In the genomic region with DNA sequence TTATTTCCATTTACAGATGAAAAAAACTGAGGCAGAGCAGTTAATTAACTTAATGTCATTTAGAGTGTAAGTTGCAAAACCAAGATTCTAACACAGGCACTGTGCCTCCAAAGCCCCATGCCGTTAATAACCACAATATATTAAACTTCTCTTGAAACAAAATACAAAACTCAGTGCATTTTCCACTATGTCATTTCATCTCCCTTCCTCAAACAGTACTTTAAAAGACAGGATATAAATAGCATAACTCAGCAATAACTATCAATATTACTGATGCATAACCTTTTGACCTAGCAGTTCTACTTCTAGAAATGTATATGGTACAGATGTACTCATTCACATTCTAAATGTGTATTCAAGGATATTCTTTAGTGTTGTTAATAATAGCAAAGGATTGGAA, we compare ENCODE assay signal across 17 cellular contexts. TPM values are rescaled to one million over a fixed set of nuclear protein-coding genes. Genes with fewer than 3 reads are reported as not detected.
DNase-seq lines count a peak whose midpoint lies in the region; ATAC-seq, FAIRE-seq and TF ChIP-seq lines count a peak whose summit lies in the region.
"Had no signal": no experiment of that assay in that cellular context is flagged by ENCODE, and none has a peak within 500 bp of the region (broad histone marks: within the 10 kb centered on the region; RNA-seq: fewer than 3 reads in every experiment).

No MANE protein-coding gene starts in this region.

- H3K27ac ChIP-seq in GM12878 (ENCODE audit: control insufficient read depth, insufficient read depth), result no peak overlapping the region
- H3K27ac ChIP-seq: breast epithelium had no signal

- in situ Hi-C loops in GM12878 (cut with MboI), result no loop called here

- BruUV-seq in GM12878 (replicated peaks; lab: Mats Ljungman, UMichigan), result no TSS peak

- H3K4me1 ChIP-seq in GM12878 (ENCODE audit: control insufficient read depth, insufficient read depth, low read length), result peaks cover 14% of the 10 kb centered on the region
- H3K4me1 ChIP-seq: breast epithelium had no signal

- POLR2A ChIA-PET in GM12878 (lab: Charles Lee), result interaction anchor here (0.6 to 1.0 kb wide), 3 partner anchors 88 to 1008 kb away, joined by 3 to 7 read pairs (median 3); no protein-coding TSS in a partner anchor

- no peak overlapping the region for H3K4me3 ChIP-seq in GM12878
- H3K4me3 ChIP-seq: breast epithelium had no signal

- no peak for FAIRE-seq in GM12878 (lab: Jason Lieb, UNC)
- FAIRE-seq: D721Med had no signal

- peak overlapping the region; percentile 20; the same call in 1 of the 2 replicates for H3K4me2 ChIP-seq in GM12878 (ENCODE audit: control insufficient read depth, insufficient read depth)

- H3K9ac ChIP-seq in GM12878 (ENCODE audit: control insufficient read depth, insufficient read depth, low read length), result no peak overlapping the region

- H3K9me3 ChIP-seq in GM12878 (replicated peaks; ENCODE audit: control insufficient read depth, insufficient read depth, low read length), result peaks cover 2% of the 10 kb centered on the region; the same call in 1 of the 3 replicates
- H3K9me3 ChIP-seq: breast epithelium had no signal

- H2AFZ ChIP-seq in GM12878 (ENCODE audit: control insufficient read depth, low read depth, low read length), result no peak overlapping the region

- no peaks in the 10 kb centered on the region for H4K20me1 ChIP-seq in GM12878 (ENCODE audit: control insufficient read depth, insufficient read depth)

- DNase-seq in GM20000 (ENCODE audit: low spot score) (peak; percentile 66), GM12878 (ENCODE audit: low read depth, low spot score) (no peak)
- no peak for DNase-seq in activated CD4-positive, alpha-beta T cell treated with anti-CD3 and anti-CD28 coated beads, Interleukin-2, amount 50 U/mL, for 1 hour
- no peak for DNase-seq in stimulated activated CD4-positive, alpha-beta T cell treated with anti-CD3 and anti-CD28 coated beads, Interleukin-12 subunit alpha, Interleukin-12 subunit beta, amount 100 ng/mL, for 4 hours
- DNase-seq: activated CD4-positive, alpha-beta T cell treated with anti-CD3 and anti-CD28 coated beads, Interleukin-2, amount 50 U/mL, for 4 hours; activated naive CD8-positive, alpha-beta T cell treated with anti-CD3 and anti-CD28 coated beads for 36 hours; activated T-cell treated with anti-CD3 and anti-CD28 coated beads, Interleukin-2, amount 50 U/mL, for 24 hours; GDM1; Kasumi-1; NCI-H1694; NCI-H510A treated with DMSO at 0.1 percent for 48 hours had no signal

- no peaks in the 10 kb centered on the region for H3K27me3 ChIP-seq in GM12878 (replicated peaks in 1 of 2; ENCODE audit: control insufficient read depth in 2 of 2, insufficient read depth in 2 of 2, low read length in 1 of 2)
- H3K27me3 ChIP-seq: breast epithelium had no signal

- intact Hi-C loops in GM12878 (cut with micrococcal nuclease; ENCODE audit: unreplicated experiment), result no loop called here

- TF ChIP-seq CTCF in GM20000 (IDR thresholded peaks at IDR 0.05; ENCODE audit: extremely low read depth, missing control alignments) (no peak), GM12878 (IDR thresholded peaks at IDR 0.05 in 2 of 3, conservative IDR thresholded peaks at IDR 0.05 in 1 of 3; ENCODE audit: control insufficient read depth in 2 of 3, extremely low read depth in 1 of 3, insufficient read depth in 1 of 3, low read depth in 3 of 3, low read length in 3 of 3) (no peak)

- 0% methylated on average over 1 of the region's 1 CpG for WGBS in GM12878 (ENCODE audit: insufficient coverage, insufficient replicate concordance, low lambda C conversion rate, missing lambda C conversion rate)

- SMC1A ChIA-PET in GM12878 (lab: Charles Lee; ENCODE audit: uncharacterized antibody, unreplicated experiment), result interaction anchor here (2.3 kb wide), 1 partner anchor 112 kb away, joined by 9 read pairs; no protein-coding TSS in a partner anchor

- TF ChIP-seq POLR2A in GM18505 (IDR thresholded peaks at IDR 0.05; ENCODE audit: borderline replicate concordance, extremely low read depth, insufficient read depth, insufficient read length) (no peak), GM12878 (IDR thresholded peaks at IDR 0.05; ENCODE audit: low read depth, low read length) (no peak)

- RAD21 ChIA-PET in GM12878 (lab: Charles Lee; ENCODE audit: unreplicated experiment), result interaction anchor here (0.7 to 1.0 kb wide), 3 partner anchors 110 to 1102 kb away, joined by 3 to 4 read pairs (median 4); no protein-coding TSS in a partner anchor

- peaks cover 0 to 3% of the 10 kb centered on the region in 2 experiments; a peak in 1 of 4 replicates for H3K36me3 ChIP-seq in GM12878 (ENCODE audit: control insufficient read depth in 2 of 2, insufficient read depth in 2 of 2, low read length in 1 of 2)
- H3K36me3 ChIP-seq: breast epithelium had no signal

- no peak for TF ChIP-seq RAD21 in GM12878 (IDR thresholded peaks at IDR 0.05; ENCODE audit: insufficient read depth, low read depth, low read length)

- ATAC-seq in GM18505 (IDR thresholded peaks at IDR 0.05; ENCODE audit: unreplicated experiment), result peak; percentile 66
- ATAC-seq in HG03103 (IDR thresholded peaks at IDR 0.05; ENCODE audit: low read depth, unreplicated experiment), result peak; percentile 78
- peak; percentile 71 for ATAC-seq in GM12878
- ATAC-seq in GM19324 (IDR thresholded peaks at IDR 0.05; ENCODE audit: low FRiP score, unreplicated experiment), result no peak
- ATAC-seq: esophagus mucosa had no signal

- CTCF ChIA-PET in GM12878 (lab: Yijun Ruan, JAX), result no interaction called here

- no peak for TF ChIP-seq EP300 in GM12878 (IDR thresholded peaks at IDR 0.05; ENCODE audit: borderline replicate concordance in 1 of 2, control insufficient read depth in 1 of 2, low read depth in 2 of 2, low read length in 2 of 2)

- no peaks in the 10 kb centered on the region for H3K79me2 ChIP-seq in GM12878 (ENCODE audit: control insufficient read depth, insufficient read depth, low read length)

TF ChIP-seq in GM12878, 131 proteins besides CTCF, POLR2A, EP300 and RAD21 (continues in another document):
- TF ChIP-seq, protein P1, sequence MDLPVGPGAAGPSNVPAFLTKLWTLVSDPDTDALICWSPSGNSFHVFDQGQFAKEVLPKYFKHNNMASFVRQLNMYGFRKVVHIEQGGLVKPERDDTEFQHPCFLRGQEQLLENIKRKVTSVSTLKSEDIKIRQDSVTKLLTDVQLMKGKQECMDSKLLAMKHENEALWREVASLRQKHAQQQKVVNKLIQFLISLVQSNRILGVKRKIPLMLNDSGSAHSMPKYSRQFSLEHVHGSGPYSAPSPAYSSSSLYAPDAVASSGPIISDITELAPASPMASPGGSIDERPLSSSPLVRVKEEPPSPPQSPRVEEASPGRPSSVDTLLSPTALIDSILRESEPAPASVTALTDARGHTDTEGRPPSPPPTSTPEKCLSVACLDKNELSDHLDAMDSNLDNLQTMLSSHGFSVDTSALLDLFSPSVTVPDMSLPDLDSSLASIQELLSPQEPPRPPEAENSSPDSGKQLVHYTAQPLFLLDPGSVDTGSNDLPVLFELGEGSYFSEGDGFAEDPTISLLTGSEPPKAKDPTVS (IDR thresholded peaks at IDR 0.05; ENCODE audit: low read depth, low read length), result no peak
- TF ChIP-seq, protein P2, sequence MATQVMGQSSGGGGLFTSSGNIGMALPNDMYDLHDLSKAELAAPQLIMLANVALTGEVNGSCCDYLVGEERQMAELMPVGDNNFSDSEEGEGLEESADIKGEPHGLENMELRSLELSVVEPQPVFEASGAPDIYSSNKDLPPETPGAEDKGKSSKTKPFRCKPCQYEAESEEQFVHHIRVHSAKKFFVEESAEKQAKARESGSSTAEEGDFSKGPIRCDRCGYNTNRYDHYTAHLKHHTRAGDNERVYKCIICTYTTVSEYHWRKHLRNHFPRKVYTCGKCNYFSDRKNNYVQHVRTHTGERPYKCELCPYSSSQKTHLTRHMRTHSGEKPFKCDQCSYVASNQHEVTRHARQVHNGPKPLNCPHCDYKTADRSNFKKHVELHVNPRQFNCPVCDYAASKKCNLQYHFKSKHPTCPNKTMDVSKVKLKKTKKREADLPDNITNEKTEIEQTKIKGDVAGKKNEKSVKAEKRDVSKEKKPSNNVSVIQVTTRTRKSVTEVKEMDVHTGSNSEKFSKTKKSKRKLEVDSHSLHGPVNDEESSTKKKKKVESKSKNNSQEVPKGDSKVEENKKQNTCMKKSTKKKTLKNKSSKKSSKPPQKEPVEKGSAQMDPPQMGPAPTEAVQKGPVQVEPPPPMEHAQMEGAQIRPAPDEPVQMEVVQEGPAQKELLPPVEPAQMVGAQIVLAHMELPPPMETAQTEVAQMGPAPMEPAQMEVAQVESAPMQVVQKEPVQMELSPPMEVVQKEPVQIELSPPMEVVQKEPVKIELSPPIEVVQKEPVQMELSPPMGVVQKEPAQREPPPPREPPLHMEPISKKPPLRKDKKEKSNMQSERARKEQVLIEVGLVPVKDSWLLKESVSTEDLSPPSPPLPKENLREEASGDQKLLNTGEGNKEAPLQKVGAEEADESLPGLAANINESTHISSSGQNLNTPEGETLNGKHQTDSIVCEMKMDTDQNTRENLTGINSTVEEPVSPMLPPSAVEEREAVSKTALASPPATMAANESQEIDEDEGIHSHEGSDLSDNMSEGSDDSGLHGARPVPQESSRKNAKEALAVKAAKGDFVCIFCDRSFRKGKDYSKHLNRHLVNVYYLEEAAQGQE (IDR thresholded peaks at IDR 0.05; ENCODE audit: low read depth, low read length), result no peak

RNA-seq across cellular contexts. Expression of a gene that starts 5.1 kb away (rescaled TPM):
- total RNA-seq in GM12878 (2013; cell fraction: nucleolus; rRNA removed), result 120 and 130 TPM in 2 replicates
- 59.2 and 66.6 TPM in 2 replicates for total RNA-seq in GM12878 (2014; rRNA removed)
- 95.1 and 106 TPM in 2 replicates for total RNA-seq in GM12878 (2014; rRNA removed; fragmentation: Illumina TruSeq; extraction: Trizol)
- total RNA-seq in GM12878 (2021), result 53.7 and 54.5 TPM in 2 replicates
- 38.7 TPM for polyA plus RNA-seq in GM12878 (2011; ENCODE audit: low read depth)
- 70.3 and 123 TPM in 2 replicates for polyA plus RNA-seq in GM12878 (2011; rRNA removed)
- polyA plus RNA-seq in GM12878 (2011; cell fraction: cytosol; rRNA removed), result 24.3 and 26.6 TPM in 2 replicates
- polyA plus RNA-seq in GM12878 (2011; cell fraction: nucleus; rRNA removed), result 37.5 and 38.6 TPM in 2 replicates
- 34.3 and 47.3 TPM in 2 replicates for polyA plus RNA-seq in GM12878 (2012)
- polyA plus RNA-seq in GM12878 (2014; fragmentation: Illumina TruSeq; extraction: Trizol), result 78.2 and 109 TPM in 2 replicates
- 10 to 100 TPM; 29.6 to 30.5 TPM for polyA plus RNA-seq in GM12878 (2014; fragmentation: Nextera tagmentation; extraction: Ambion mirVana)
- 36.0 and 51.5 TPM in 2 replicates for polyA plus RNA-seq in GM12878 (2014; rRNA removed)
- polyA plus RNA-seq in GM12878 (2016; fragmentation: Nextera tagmentation; extraction: Ambion mirVana), result 10 to 100 TPM; 32.9 to 33.0 TPM
- polyA minus RNA-seq in GM12878 (2011; rRNA and poly(A)+ RNA removed), result 67.7 and 78.0 TPM in 2 replicates
- 32.5 and 35.0 TPM in 2 replicates for polyA minus RNA-seq in GM12878 (2011; cell fraction: cytosol; rRNA and poly(A)+ RNA removed)
- polyA minus RNA-seq in GM12878 (2011; cell fraction: nucleus; rRNA and poly(A)+ RNA removed), result 25.5 and 43.7 TPM in 2 replicates
